ENCODE assay signal across 11 cellular contexts in the genomic region with DNA sequence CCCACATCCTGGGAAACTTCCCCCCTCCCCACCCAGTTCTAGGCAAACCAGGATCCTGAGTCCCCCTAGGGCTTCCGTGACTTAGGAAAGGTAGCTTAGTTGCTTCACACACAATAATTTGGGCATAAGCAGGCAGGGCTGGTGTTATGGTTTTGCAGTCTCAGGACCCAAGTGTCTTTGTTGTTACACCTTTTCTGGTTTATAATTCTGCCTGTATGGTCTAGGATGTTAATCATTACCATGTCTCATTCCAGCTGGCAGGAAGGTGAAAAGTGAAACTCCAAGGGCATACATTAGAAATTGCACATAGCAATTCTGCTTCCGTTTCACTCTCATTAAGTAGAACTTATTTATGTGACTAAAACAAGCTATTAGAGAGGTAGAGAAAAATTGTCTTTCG. TPM values are rescaled to one million over a fixed set of nuclear protein-coding genes. Genes with fewer than 3 reads are reported as not detected.
DNase-seq lines count a peak whose midpoint lies in the region; ATAC-seq and TF ChIP-seq lines count a peak whose summit lies in the region.
"Had no signal": no experiment of that assay in that cellular context is flagged by ENCODE, and none has a peak within 500 bp of the region (broad histone marks: within the 10 kb centered on the region; RNA-seq: fewer than 3 reads in every experiment).

No MANE protein-coding gene starts in this region.

- no peak for ATAC-seq in stimulated activated naive CD8-positive, alpha-beta T cell treated with anti-CD3 and anti-CD28 coated beads, Interleukin-15, Interleukin-2, amounts not matched to agents 100 U/mL and 50 U/mL, for 24 hours
- ATAC-seq: left cardiac atrium had no signal

- peak; percentile 14 for DNase-seq in NCI-H2171 treated with DMSO at 0.1 percent for 48 hours (lab: John Stamatoyannopoulos, UW)
- no peak for DNase-seq in NCI-H2171 (lab: John Stamatoyannopoulos, UW)
- DNase-seq in kidney epithelial cell (ENCODE audit: low read depth), result no peak
- no peak for DNase-seq in stimulated activated naive CD8-positive, alpha-beta T cell treated with anti-CD3 and anti-CD28 coated beads, Interleukin-15, Interleukin-2, amounts not matched to agents 100 U/mL and 50 U/mL, for 24 hours
- DNase-seq in H7, result no peak
- no peak for DNase-seq in stimulated activated CD4-positive, alpha-beta T cell treated with anti-CD3 and anti-CD28 coated beads, Interleukin-15, amount 100 ng/mL, for 24 hours
- no peak for DNase-seq in activated gamma-delta T cell (lab: John Stamatoyannopoulos, UW)
- DNase-seq: left cardiac atrium had no signal

- no peaks in the 10 kb centered on the region for H3K36me3 ChIP-seq in kidney epithelial cell (ENCODE audit: control insufficient read depth, insufficient read depth, low read length)
- no peaks in the 10 kb centered on the region for H3K36me3 ChIP-seq in H7 (replicated peaks; ENCODE audit: control insufficient read depth, insufficient read depth, low read length)
- H3K36me3 ChIP-seq: breast epithelium had no signal

- TF ChIP-seq CTCF in kidney epithelial cell (IDR thresholded peaks at IDR 0.05; ENCODE audit: insufficient read depth, low read length, poor library complexity, severe bottlenecking), result no peak

- H3K4me3 ChIP-seq in kidney epithelial cell (ENCODE audit: low read depth, low read length), result peak overlapping the region; percentile 31
- no peak overlapping the region for H3K4me3 ChIP-seq in H7 (ENCODE audit: insufficient read depth, low read depth, low read length)
- H3K4me3 ChIP-seq: breast epithelium, PC-9 had no signal

- H3K27me3 ChIP-seq in kidney epithelial cell (ENCODE audit: control insufficient read depth, insufficient read depth, low read length) (no peaks in the 10 kb centered on the region), H7 (ENCODE audit: control insufficient read depth, insufficient read depth, low read length) (no peaks in the 10 kb centered on the region)
- H3K27me3 ChIP-seq: breast epithelium had no signal

- TF ChIP-seq EP300 in Ishikawa (IDR thresholded peaks at IDR 0.05; ENCODE audit: borderline replicate concordance), result no peak

- TF ChIP-seq RAD21 in Ishikawa (IDR thresholded peaks at IDR 0.05; ENCODE audit: low read depth), result no peak

TF ChIP-seq in Ishikawa, 13 proteins besides CTCF, POLR2A, EP300 and RAD21:
- 0 out of 2 replicates have a peak, but pooled peaks have one; percentile 17 for TF ChIP-seq NFIC (IDR thresholded peaks at IDR 0.05)
- no peak for TF ChIP-seq TCF12 (IDR thresholded peaks at IDR 0.05; ENCODE audit: low read depth)

RNA-seq across cellular contexts. Expression of a gene that starts 16.8 kb away (rescaled TPM):
- 6.6 and 12.3 TPM in 2 replicates for total RNA-seq in kidney epithelial cell
- 18.2 and 19.5 TPM in 2 replicates for total RNA-seq in H7 (2014; rRNA removed; shearing (Covaris generic))
